Comparison of ENCODE assay signal across 9 cellular contexts in the genomic region with DNA sequence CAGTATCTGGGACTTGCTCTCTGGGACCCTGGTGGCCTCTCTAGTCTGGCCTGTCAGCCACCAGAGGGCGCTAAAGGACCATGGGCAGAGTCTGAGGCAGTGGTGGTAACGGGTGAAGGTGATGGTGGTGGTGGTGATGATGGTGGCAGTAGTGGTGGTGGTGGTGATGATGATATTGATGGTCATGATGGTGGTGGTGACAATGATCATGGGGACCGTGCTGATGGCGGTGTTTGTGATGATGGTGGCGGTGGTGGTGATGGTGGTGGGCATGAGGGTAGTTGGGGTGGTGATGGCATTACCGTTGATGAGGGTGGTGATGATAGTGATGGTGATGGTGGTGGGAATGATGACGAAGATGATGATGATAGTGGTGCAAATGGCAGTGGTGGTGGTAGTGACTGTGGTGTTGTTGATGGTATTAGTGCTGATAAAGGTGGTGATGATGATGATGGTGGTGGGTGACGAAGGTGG. TPM values are rescaled to one million over a fixed set of nuclear protein-coding genes. Genes with fewer than 3 reads are reported as not detected.
DNase-seq lines count a peak whose midpoint lies in the region; ATAC-seq and TF ChIP-seq lines count a peak whose summit lies in the region.
"Had no signal": no experiment of that assay in that cellular context is flagged by ENCODE, and none has a peak within 500 bp of the region (broad histone marks: within the 10 kb centered on the region; RNA-seq: fewer than 3 reads in every experiment).

No MANE protein-coding gene starts in this region.

- peak; percentile 95 for ATAC-seq in HCT116
- ATAC-seq in PC-3: peak; percentile 83
- no peak for ATAC-seq in HG02763 (IDR thresholded peaks at IDR 0.05; ENCODE audit: unreplicated experiment)

- intact Hi-C loops in HCT116 (cut with micrococcal nuclease): loop anchor here (1.0 kb wide), 2 partner anchors 103 to 460 kb away; no protein-coding TSS in a partner anchor
- intact Hi-C loops in PC-3 (cut with micrococcal nuclease): loop anchor here (10.0 kb wide), 1 partner anchor 456 kb away; the partner anchor contains the start of gene CDKN1C
- intact Hi-C loops in posterior cingulate gyrus (cut with DNase I): loop anchor here (1.0 kb wide), 2 partner anchors 103 to 460 kb away; no protein-coding TSS in a partner anchor

- H3K36me3 ChIP-seq in HCT116 (ENCODE audit: control insufficient read depth in 1 of 2, insufficient read depth in 2 of 2, low read length in 2 of 2): no peaks in the 10 kb centered on the region
- H3K36me3 ChIP-seq in PC-3 (ENCODE audit: low read depth, low read length): no peaks in the 10 kb centered on the region; the same call in 1 of the 2 replicates

- H3K9me2 ChIP-seq in HCT116 (ENCODE audit: insufficient read depth) (no peaks in the 10 kb centered on the region), PC-3 (replicated peaks; ENCODE audit: low read length) (no peaks in the 10 kb centered on the region)

- peak; percentile 99 for TF ChIP-seq RAD21 in HCT116 (IDR thresholded peaks at IDR 0.05; ENCODE audit: low read depth)

- H3F3A ChIP-seq in PC-3 (ENCODE audit: low read length, unreplicated experiment): no peaks in the 10 kb centered on the region

- H2AFZ ChIP-seq in HCT116 (ENCODE audit: low read depth, low read length, poor library complexity, severe bottlenecking) (no peak overlapping the region), PC-3 (ENCODE audit: low read length) (no peak overlapping the region)

- no peak overlapping the region for H3K4me2 ChIP-seq in HCT116 (ENCODE audit: low read length)
- H3K4me2 ChIP-seq in PC-3 (ENCODE audit: low read length): no peak overlapping the region

- POLR2A ChIA-PET in HCT116 (lab: Charles Lee): no interaction called here
- POLR2A ChIA-PET in PC-3 (lab: Charles Lee; ENCODE audit: unreplicated experiment): no interaction called here

- DNase-seq in AG20443 (ENCODE audit: low spot score): peak; percentile 77
- DNase-seq in HCT116 (ENCODE audit: low read depth, low spot score): peak; percentile 52
- peak; percentile 67 for DNase-seq in PC-3
- peak; percentile 78 for DNase-seq in activated T-helper 9 cell treated with anti-CD3 and anti-CD28 coated beads, Interleukin-2, amount 50 U/mL, for 16 hours (ENCODE audit: low read depth)
- peak; percentile 77 for DNase-seq in germinal center (ENCODE audit: low spot score)
- DNase-seq in posterior cingulate gyrus: peak in 6 of 10 donors; percentile 56 to 91 (median 68)
- DNase-seq in ureter (ENCODE audit: low spot score): peak; percentile 80

- BruUV-seq in HCT116 (replicated peaks; lab: Mats Ljungman, UMichigan) (no TSS peak), PC-3 (replicated peaks; lab: Mats Ljungman, UMichigan) (no TSS peak)

- H3K4me1 ChIP-seq in HCT116 (ENCODE audit: control insufficient read depth in 1 of 2, insufficient read depth in 2 of 2, low read length in 2 of 2) (no peaks in the 10 kb centered on the region), PC-3 (ENCODE audit: insufficient read depth, low read length) (no peaks in the 10 kb centered on the region)

- no peak overlapping the region for H3K9ac ChIP-seq in HCT116 (ENCODE audit: low read length)
- no peak overlapping the region for H3K9ac ChIP-seq in PC-3 (ENCODE audit: low read length)

- H3K27ac ChIP-seq in HCT116 (ENCODE audit: low read depth, low read length) (no peak overlapping the region), PC-3 (ENCODE audit: low read length) (no peak overlapping the region)

- H4K20me1 ChIP-seq in HCT116 (ENCODE audit: insufficient read depth): no peaks in the 10 kb centered on the region
- H4K20me1 ChIP-seq in PC-3 (ENCODE audit: low read length): no peaks in the 10 kb centered on the region

- H3K9me3 ChIP-seq in HCT116 (ENCODE audit: control insufficient read depth in 1 of 2, insufficient read depth in 1 of 2, low read depth in 1 of 2, low read length in 2 of 2) (no peaks in the 10 kb centered on the region), PC-3 (ENCODE audit: low read length) (no peaks in the 10 kb centered on the region)

- RAD21 ChIA-PET in HCT116 (lab: Charles Lee; ENCODE audit: low non-redundant PET in 1 of 2, low total read pairs in 2 of 2, uncharacterized antibody in 2 of 2, unreplicated experiment in 2 of 2): interaction anchor here (1.3 to 1.7 kb wide), 2 partner anchors 103 to 104 kb away, joined by 12 to 13 read pairs; no protein-coding TSS in a partner anchor

- H3K27me3 ChIP-seq in HCT116 (ENCODE audit: insufficient read depth, low read length) (no peaks in the 10 kb centered on the region), PC-3 (ENCODE audit: low read length) (no peaks in the 10 kb centered on the region)

- H3K79me2 ChIP-seq in HCT116 (ENCODE audit: insufficient read depth, low read length): no peaks in the 10 kb centered on the region
- H3K79me2 ChIP-seq in PC-3 (ENCODE audit: low read length): no peaks in the 10 kb centered on the region

- no peak for TF ChIP-seq POLR2A in HCT116 (IDR thresholded peaks at IDR 0.05; ENCODE audit: borderline replicate concordance, extremely low read depth, insufficient read depth, insufficient read length)

- no peak overlapping the region for H3K4me3 ChIP-seq in HCT116 (replicated peaks in 1 of 2; ENCODE audit: low read depth in 1 of 2, low read length in 2 of 2)
- no peak overlapping the region for H3K4me3 ChIP-seq in PC-3 (ENCODE audit: low read length)

- TF ChIP-seq CTCF in HCT116 (IDR thresholded peaks at IDR 0.05 in 2 of 3, conservative IDR thresholded peaks at IDR 0.05 in 1 of 3; ENCODE audit: borderline replicate concordance in 1 of 3, insufficient read depth in 1 of 3, low read depth in 2 of 3, low read length in 2 of 3) (peak; percentile 97 to 99 (median 97)), PC-3 (conservative IDR thresholded peaks at IDR 0.05; ENCODE audit: low read depth, low read length) (peak; percentile 86)

- CTCF ChIA-PET in HCT116 (lab: Charles Lee): interaction anchor here (0.7 to 4.4 kb wide), 2 partner anchors 103 to 106 kb away, joined by 3 to 64 read pairs; no protein-coding TSS in a partner anchor
- CTCF ChIA-PET in PC-3 (lab: Charles Lee): interaction anchor here (1.0 to 1.4 kb wide), 2 partner anchors 103 to 104 kb away, joined by 3 to 7 read pairs; no protein-coding TSS in a partner anchor

TF ChIP-seq in HCT116, 20 proteins besides CTCF, POLR2A, EP300 and RAD21:
- TF ChIP-seq SRF (IDR thresholded peaks at IDR 0.05; ENCODE audit: low read depth): no peak
- no peak for TF ChIP-seq POLR2AphosphoS5 (IDR thresholded peaks at IDR 0.05; ENCODE audit: low read depth, low read length)

RNA-seq across cellular contexts. Expression of gene TRPM5, which starts 16.0 kb away (rescaled TPM):
- total RNA-seq in HCT116 (2021; ENCODE audit: unreplicated experiment) (0.07 TPM), PC-3 (2014; rRNA removed) (0.06 TPM in 1 of 2 replicates, not detected in the other), ureter (0.60 TPM)
- not detected in 2 replicates for polyA plus RNA-seq in HCT116 (2012)
- total RNA-seq: subcutaneous adipose tissue had no signal

RNA-seq across cellular contexts. Expression of gene KCNQ1, which starts 16.4 kb away (rescaled TPM):
- total RNA-seq in HCT116 (2021; ENCODE audit: unreplicated experiment): 10.7 TPM
- 8.5 and 10.8 TPM in 2 replicates for polyA plus RNA-seq in HCT116 (2012)
- 0.40 and 3.0 TPM in 2 replicates for total RNA-seq in PC-3 (2014; rRNA removed)
- 63.0 TPM for total RNA-seq in ureter

RNA-seq across cellular contexts. Expression of gene TSSC4, which starts 27.8 kb away (rescaled TPM):
- total RNA-seq in HCT116 (2021; ENCODE audit: unreplicated experiment) (47.1 TPM), PC-3 (2014; rRNA removed) (88.3 and 98.5 TPM in 2 replicates), ureter (41.6 TPM)
- 40.5 and 46.1 TPM in 2 replicates for polyA plus RNA-seq in HCT116 (2012)

RNA-seq across cellular contexts. Expression of gene CD81, which starts 51.2 kb away (rescaled TPM):
- total RNA-seq in HCT116 (2021; ENCODE audit: unreplicated experiment) (296 TPM), PC-3 (2014; rRNA removed) (134 and 140 TPM in 2 replicates), ureter (831 TPM)
- polyA plus RNA-seq in HCT116 (2012): 454 and 578 TPM in 2 replicates
